ENCODE assay signal across 22 cellular contexts in genomic region chr6:14456941-14457340, GRCh38.
DNase-seq lines count a peak whose midpoint lies in the region; ATAC-seq, FAIRE-seq and TF ChIP-seq lines count a peak whose summit lies in the region.
"Had no signal": no experiment of that assay in that cellular context is flagged by ENCODE, and none has a peak within 500 bp of the region (broad histone marks: within the 10 kb centered on the region; RNA-seq: fewer than 3 reads in every experiment).

No MANE protein-coding gene starts in this region.

- H3K9ac ChIP-seq in PC-3 (ENCODE audit: low read length) = no peak overlapping the region

- FAIRE-seq in urothelium cell line (lab: Jason Lieb, UNC) (no peak), D721Med (lab: Jason Lieb, UNC) (no peak)

- no peaks in the 10 kb centered on the region for H3K27me3 ChIP-seq in PC-3 (ENCODE audit: low read length)
- H3K27me3 ChIP-seq: SJSA1 had no signal

- peaks cover 27% of the 10 kb centered on the region for H3K4me1 ChIP-seq in PC-3 (ENCODE audit: insufficient read depth, low read length)

- POLR2A ChIA-PET in PC-3 (lab: Charles Lee; ENCODE audit: unreplicated experiment) = no interaction called here

- H3K9me2 ChIP-seq in PC-3 (replicated peaks; ENCODE audit: low read length) = no peaks in the 10 kb centered on the region

- ATAC-seq in PC-3 (0 out of 2 replicates have a peak, but pooled peaks have one; percentile 19), GM21529 (IDR thresholded peaks at IDR 0.05; ENCODE audit: unreplicated experiment) (no peak)

- H3F3A ChIP-seq in PC-3 (ENCODE audit: low read length, unreplicated experiment) = no peaks in the 10 kb centered on the region

- CTCF ChIA-PET in PC-3 (lab: Charles Lee) = no interaction called here

- no peak overlapping the region for H3K27ac ChIP-seq in PC-3 (ENCODE audit: low read length)
- H3K27ac ChIP-seq: C4-2B, SJSA1 had no signal

- DNase-seq in NCI-H748 (lab: John Stamatoyannopoulos, UW; ENCODE audit: unreplicated experiment) (peak; percentile 27), NCI-H748 treated with DMSO at 0.1 percent for 48 hours (lab: John Stamatoyannopoulos, UW) (no peak), PC-3 (peak; percentile 43), foreskin melanocyte (peak; percentile 48), urothelium cell line (ENCODE audit: low spot score) (no peak), D721Med (ENCODE audit: insufficient read length, low spot score) (no peak)
- DNase-seq: 8988T; CD8-positive, alpha-beta memory T cell; DMS79; H7; HFFc6; KG1; MV-4-11; NCI-H1694; NCI-H2081; NCI-H2171; NCI-H345; NCI-H524; OCI-M1 had no signal

- no peak overlapping the region for H3K4me2 ChIP-seq in PC-3 (ENCODE audit: low read length)

- no peaks in the 10 kb centered on the region for H3K79me2 ChIP-seq in PC-3 (ENCODE audit: low read length)

- H2AFZ ChIP-seq in PC-3 (ENCODE audit: low read length) = no peak overlapping the region

- no TSS peak for BruUV-seq in PC-3 (replicated peaks; lab: Mats Ljungman, UMichigan)

- intact Hi-C loops in PC-3 (cut with micrococcal nuclease) = loop anchor here (10.0 kb wide), 1 partner anchor 242 kb away; no protein-coding TSS in a partner anchor

- no peak for TF ChIP-seq CTCF in PC-3 (conservative IDR thresholded peaks at IDR 0.05; ENCODE audit: low read depth, low read length)
- TF ChIP-seq CTCF in D721Med (IDR thresholded peaks at IDR 0.05; ENCODE audit: insufficient read depth, missing control alignments) = no peak

- no peaks in the 10 kb centered on the region for H3K9me3 ChIP-seq in PC-3 (ENCODE audit: low read length)
- H3K9me3 ChIP-seq: SJSA1 had no signal

- H3K36me3 ChIP-seq in PC-3 (ENCODE audit: low read depth, low read length) = no peaks in the 10 kb centered on the region
- H3K36me3 ChIP-seq: SJSA1 had no signal

- no peaks in the 10 kb centered on the region for H4K20me1 ChIP-seq in PC-3 (ENCODE audit: low read length)

- no peak overlapping the region for H3K4me3 ChIP-seq in PC-3 (ENCODE audit: low read length)
- H3K4me3 ChIP-seq: SJSA1 had no signal

Comparison
In these comparisons a context has a peak if more than half of its experiments do, and no peak if none do; other contexts are left out.
1. DNase-seq: peak in NCI-H748 (single experiment), PC-3 (single experiment) and foreskin melanocyte (single experiment); none in NCI-H748 treated with DMSO at 0.1 percent for 48 hours (single experiment), urothelium cell line (single experiment) and D721Med (single experiment).